Comparison of ENCODE assay signal across 8 cellular contexts in the genomic region with DNA sequence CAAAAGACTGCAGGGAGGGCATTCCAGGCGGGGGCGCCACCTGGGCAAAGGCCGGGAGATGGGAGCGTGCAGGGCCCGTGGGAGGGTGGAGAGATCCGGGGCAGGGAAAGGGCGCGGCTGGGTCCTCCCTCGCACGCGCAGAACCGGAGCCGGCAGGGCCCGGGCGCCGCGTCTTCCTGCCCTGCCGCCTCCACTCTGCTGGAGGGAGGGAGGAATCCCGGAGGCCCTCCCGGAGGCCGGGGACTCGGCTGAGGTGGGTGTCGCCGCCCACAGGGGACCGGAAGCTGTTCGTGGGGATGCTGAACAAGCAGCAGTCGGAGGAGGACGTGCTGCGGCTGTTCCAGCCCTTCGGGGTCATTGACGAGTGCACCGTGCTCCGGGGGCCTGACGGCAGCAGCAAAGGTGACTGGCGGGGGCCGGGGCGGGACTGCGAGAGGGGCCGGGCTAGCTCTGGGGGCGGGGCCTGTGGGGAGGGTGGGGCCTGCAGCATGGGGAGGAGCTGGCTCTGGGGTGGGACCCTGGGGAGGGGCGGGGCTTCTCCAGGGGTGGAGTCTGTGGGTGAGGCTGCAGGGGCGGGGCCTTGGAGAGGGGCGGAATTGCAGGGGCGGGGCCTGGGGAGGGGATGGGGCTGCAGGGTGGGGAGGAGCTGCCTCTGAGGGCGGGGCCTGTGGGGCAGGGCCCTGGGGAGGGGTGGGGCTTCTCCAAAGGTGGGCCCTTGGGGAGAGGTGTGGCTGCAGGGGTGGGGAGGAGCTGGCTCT. TPM values are rescaled to one million over a fixed set of nuclear protein-coding genes. Genes with fewer than 3 reads are reported as not detected.
A peak's percentile ranks its signal among the peaks of the same experiment; 100 is the strongest.
DNase-seq lines count a peak whose midpoint lies in the region; ATAC-seq and TF ChIP-seq lines count a peak whose summit lies in the region.

No MANE protein-coding gene starts in this region.

- TF ChIP-seq EP300 in suprapubic skin (IDR thresholded peaks at IDR 0.05), result no peak

- peak overlapping the region; percentile 55 for H3K27ac ChIP-seq in DND-41 (ENCODE audit: low read length)
- H3K27ac ChIP-seq in RWPE1, result peak overlapping the region; percentile 69
- no peak overlapping the region for H3K27ac ChIP-seq in neutrophil
- H3K27ac ChIP-seq in suprapubic skin, result no peak overlapping the region

- H3K36me3 Mint-ChIP-seq in activated T-helper 1 cell treated with anti-CD3 and anti-CD28 coated beads, Interleukin-12 subunit alpha, Interleukin-12 subunit beta, Interleukin-2, Interleukin-4 antibody, amounts not matched to agents 30 ng/mL and 10 ng/mL and 1 ng/mL, durations not matched to agents 14 hours and 24 hours and 36 hours (ENCODE audit: low read depth), result no peaks in the 10 kb centered on the region

- peak overlapping the region; percentile 57 for H3K9ac ChIP-seq in DND-41 (ENCODE audit: low read depth, low read length)

- peak overlapping the region; percentile 78 for H3K4me3 Mint-ChIP-seq in activated T-helper 1 cell treated with anti-CD3 and anti-CD28 coated beads, Interleukin-12 subunit alpha, Interleukin-12 subunit beta, Interleukin-2, Interleukin-4 antibody, amounts not matched to agents 30 ng/mL and 10 ng/mL and 1 ng/mL, durations not matched to agents 14 hours and 24 hours and 36 hours

- H3K9me3 ChIP-seq in DND-41 (ENCODE audit: insufficient read depth, low read length, severe bottlenecking) (no peaks in the 10 kb centered on the region), neutrophil (no peaks in the 10 kb centered on the region), suprapubic skin (no peaks in the 10 kb centered on the region)

- peak overlapping the region; percentile 75 for H3K27ac Mint-ChIP-seq in activated T-helper 1 cell treated with anti-CD3 and anti-CD28 coated beads, Interleukin-12 subunit alpha, Interleukin-12 subunit beta, Interleukin-2, Interleukin-4 antibody, amounts not matched to agents 30 ng/mL and 10 ng/mL and 1 ng/mL, durations not matched to agents 14 hours and 24 hours and 36 hours

- H2AFZ ChIP-seq in DND-41 (ENCODE audit: low read depth, low read length), result peak overlapping the region; percentile 92

- no peak for TF ChIP-seq POLR2A in suprapubic skin (IDR thresholded peaks at IDR 0.05)

- peaks cover 6% of the 10 kb centered on the region for H3K9me3 Mint-ChIP-seq in activated T-helper 1 cell treated with anti-CD3 and anti-CD28 coated beads, Interleukin-12 subunit alpha, Interleukin-12 subunit beta, Interleukin-2, Interleukin-4 antibody, amounts not matched to agents 30 ng/mL and 10 ng/mL and 1 ng/mL, durations not matched to agents 14 hours and 24 hours and 36 hours

- peaks cover 8% of the 10 kb centered on the region for H3K4me1 Mint-ChIP-seq in activated T-helper 1 cell treated with anti-CD3 and anti-CD28 coated beads, Interleukin-12 subunit alpha, Interleukin-12 subunit beta, Interleukin-2, Interleukin-4 antibody, amounts not matched to agents 30 ng/mL and 10 ng/mL and 1 ng/mL, durations not matched to agents 14 hours and 24 hours and 36 hours (ENCODE audit: low read depth)

- TF ChIP-seq CTCF in DND-41 (IDR thresholded peaks at IDR 0.05; ENCODE audit: borderline replicate concordance, extremely low read depth, low read length, poor library complexity, severe bottlenecking) (no peak), RWPE1 (conservative IDR thresholded peaks at IDR 0.05; ENCODE audit: low read depth) (peak; percentile 76), neutrophil (IDR thresholded peaks at IDR 0.05) (no peak), suprapubic skin (IDR thresholded peaks at IDR 0.05) (peak in 1 of 2 donors; percentile 9)

- H3K4me1 ChIP-seq in DND-41 (ENCODE audit: insufficient read depth, low read length), result peaks cover 25% of the 10 kb centered on the region
- H3K4me1 ChIP-seq in neutrophil (ENCODE audit: control insufficient read depth in 1 of 2, insufficient read depth in 1 of 2, low read depth in 1 of 2, low read length in 1 of 2), result peaks cover 0 to 14% of the 10 kb centered on the region in 2 experiments
- peaks cover 13% of the 10 kb centered on the region for H3K4me1 ChIP-seq in suprapubic skin

- DNase-seq in DND-41, result peak; percentile 94
- DNase-seq in KBM-7, result peak; percentile 82
- DNase-seq in RWPE1 (ENCODE audit: low spot score), result peak; percentile 98
- peak; percentile 76 for DNase-seq in activated T-helper 1 cell treated with anti-CD3 and anti-CD28 coated beads, Interleukin-12 subunit alpha, Interleukin-12 subunit beta, Interleukin-2, Interleukin-4 antibody, amounts not matched to agents 30 ng/mL and 10 ng/mL and 1 ng/mL, durations not matched to agents 14 hours and 24 hours and 36 hours (ENCODE audit: low spot score)
- DNase-seq in fibroblast of peridontal ligament (ENCODE audit: extremely low read depth), result peak; percentile 37
- DNase-seq in suprapubic skin (ENCODE audit: low spot score in 2 of 2), result peak in 1 of 2 donors; percentile 86

- peak; percentile 78 for ATAC-seq in DND-41 (ENCODE audit: insufficient read depth, low read depth)
- no peak for ATAC-seq in HG03457 (IDR thresholded peaks at IDR 0.05; ENCODE audit: unreplicated experiment)

- peaks cover 11% of the 10 kb centered on the region for H3K27me3 Mint-ChIP-seq in activated T-helper 1 cell treated with anti-CD3 and anti-CD28 coated beads, Interleukin-12 subunit alpha, Interleukin-12 subunit beta, Interleukin-2, Interleukin-4 antibody, amounts not matched to agents 30 ng/mL and 10 ng/mL and 1 ng/mL, durations not matched to agents 14 hours and 24 hours and 36 hours (ENCODE audit: insufficient read depth)

- H3K79me2 ChIP-seq in DND-41 (ENCODE audit: insufficient read depth, low read length), result no peaks in the 10 kb centered on the region

- peak overlapping the region; percentile 26 to 71; a peak in 3 of 4 replicates for H3K4me3 ChIP-seq in DND-41 (ENCODE audit: low read depth in 1 of 2, low read length in 2 of 2)
- H3K4me3 ChIP-seq in neutrophil (ENCODE audit: low read depth in 1 of 2, low read length in 1 of 2), result peak overlapping the region; percentile 13 to 38
- H3K4me3 ChIP-seq in suprapubic skin, result peak overlapping the region; percentile 34

- POLR2A ChIA-PET in RWPE1 (lab: Yijun Ruan, JAX; ENCODE audit: low non-redundant PET), result no interaction called here

- CTCF ChIA-PET in RWPE1 (lab: Yijun Ruan, JAX), result interaction anchor here (0.6 to 0.7 kb wide), 4 partner anchors 8 to 427 kb away, joined by 3 to 4 read pairs (median 4); no protein-coding TSS in a partner anchor

- no peaks in the 10 kb centered on the region; the same call in none of the 2 replicates for H4K20me1 ChIP-seq in DND-41 (ENCODE audit: insufficient read depth, low read length)

- no peaks in the 10 kb centered on the region for H3K36me3 ChIP-seq in DND-41 (ENCODE audit: insufficient read depth, low read length)
- H3K36me3 ChIP-seq in neutrophil, result no peaks in the 10 kb centered on the region
- H3K36me3 ChIP-seq in suprapubic skin, result no peaks in the 10 kb centered on the region

- WGBS in suprapubic skin, result 12% methylated on average over 4 of the region's 45 CpGs

- in situ Hi-C loops in KBM-7 (cut with MboI; ENCODE audit: low pct_unique_long_range_greater_than_20kb, low sequenced_read_pairs), result no loop called here

- peak overlapping the region; percentile 94 for H3K4me2 ChIP-seq in DND-41 (ENCODE audit: insufficient read depth, low read length)

- H3K27me3 ChIP-seq in DND-41 (ENCODE audit: insufficient read depth, low read length, poor library complexity) (no peaks in the 10 kb centered on the region), neutrophil (peaks cover 91% of the 10 kb centered on the region), suprapubic skin (peaks cover 63% of the 10 kb centered on the region)

- intact Hi-C loops in activated T-helper 1 cell treated with anti-CD3 and anti-CD28 coated beads, Interleukin-12 subunit alpha, Interleukin-12 subunit beta, Interleukin-2, Interleukin-4 antibody, amounts not matched to agents 30 ng/mL and 10 ng/mL and 1 ng/mL, durations not matched to agents 14 hours and 24 hours and 36 hours (cut with micrococcal nuclease), result loop anchor here (1.0 to 2.0 kb wide), 4 partner anchors 10 to 325 kb away; a partner anchor contains a TSS

RNA-seq across cellular contexts. Expression of a gene that starts 51.3 kb away (rescaled TPM):
- total RNA-seq in activated T-helper 1 cell treated with anti-CD3 and anti-CD28 coated beads, Interleukin-12 subunit alpha, Interleukin-12 subunit beta, Interleukin-2, Interleukin-4 antibody, amounts not matched to agents 30 ng/mL and 10 ng/mL and 1 ng/mL, durations not matched to agents 14 hours and 24 hours and 36 hours, result 0.08 and 0.12 TPM in 2 replicates
- under 1 TPM in 3 of 4 donors, not detected in 1; 0.17 to 0.87 (median 0.64) TPM for total RNA-seq in suprapubic skin

Comparison
In these comparisons a context has a peak if more than half of its experiments do, and no peak if none do; other contexts are left out.
1. H3K27ac ChIP-seq: peak in DND-41 (single experiment) and RWPE1 (single experiment); none in neutrophil (single experiment) and suprapubic skin (single experiment).
2. Peak in every context shown above with its lines, with median percentiles within 50 percentile points of each other: H3K4me3 ChIP-seq.